In the genomic region with DNA sequence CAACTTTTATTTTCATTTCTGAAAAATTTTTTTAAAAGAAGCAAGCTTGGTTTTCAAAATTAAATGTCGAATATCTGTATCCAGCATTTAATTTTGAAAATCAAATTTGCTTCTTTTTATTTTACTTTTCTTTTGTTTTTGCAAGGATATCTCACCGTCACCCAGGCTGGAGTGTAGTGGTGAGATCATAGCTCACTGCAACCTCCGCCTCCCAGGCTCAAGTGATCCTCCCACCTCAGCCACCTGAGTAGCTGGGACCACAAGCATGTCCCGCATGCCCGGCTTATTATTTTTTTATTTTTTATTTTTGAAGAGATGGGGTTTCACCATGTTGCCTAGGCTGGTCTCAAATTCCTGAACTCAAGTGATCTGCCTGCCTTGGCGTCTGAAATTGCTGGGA, we compare ENCODE assay signal across 8 cellular contexts.
"Had no signal": no experiment of that assay in that cellular context is flagged by ENCODE, and none has a peak within 500 bp of the region (broad histone marks: within the 10 kb centered on the region; RNA-seq: fewer than 3 reads in every experiment).

No MANE protein-coding gene starts in this region.

- H3K4me3 ChIP-seq: GM12878 had no signal

- ATAC-seq: GM12878 had no signal

- DNase-seq: GDM1, GF-D8 had no signal

- FAIRE-seq: G401.6, GM12878, GM12891, GM12892, GM18507, GM19239 had no signal
